Comparison of ENCODE assay signal across 23 cellular contexts in genomic region chr7:135713836-135714470, GRCh38. TPM values are rescaled to one million over a fixed set of nuclear protein-coding genes. Genes with fewer than 3 reads are reported as not detected.
A peak's percentile ranks its signal among the peaks of the same experiment; 100 is the strongest.
DNase-seq lines count a peak whose midpoint lies in the region; ATAC-seq and TF ChIP-seq lines count a peak whose summit lies in the region.
"Had no signal": no experiment of that assay in that cellular context is flagged by ENCODE, and none has a peak within 500 bp of the region (broad histone marks: within the 10 kb centered on the region; RNA-seq: fewer than 3 reads in every experiment).

No MANE protein-coding gene starts in this region.

- H3K4me3 Mint-ChIP-seq in immature natural killer cell = no peak overlapping the region
- H3K4me3 Mint-ChIP-seq: activated CD4-positive, alpha-beta memory T cell treated with anti-CD3 and anti-CD28 coated beads for 36 hours; activated naive CD8-positive, alpha-beta T cell treated with anti-CD3 and anti-CD28 coated beads for 36 hours had no signal

- H3K4me1 ChIP-seq in HUES6 (ENCODE audit: control insufficient read depth, insufficient read depth, low read length) (peaks cover 35% of the 10 kb centered on the region), adipocyte (ENCODE audit: control insufficient read depth, insufficient read depth, low read length) (peaks cover 11% of the 10 kb centered on the region), thoracic aorta (ENCODE audit: control insufficient read depth in 1 of 2, low read depth in 2 of 2) (peaks cover 22 to 49% of the 10 kb centered on the region in 2 donors)

- no peaks in the 10 kb centered on the region for H3K9me3 Mint-ChIP-seq in immature natural killer cell
- H3K9me3 Mint-ChIP-seq: activated CD4-positive, alpha-beta memory T cell treated with anti-CD3 and anti-CD28 coated beads for 36 hours; activated naive CD8-positive, alpha-beta T cell treated with anti-CD3 and anti-CD28 coated beads for 36 hours had no signal

- no peaks in the 10 kb centered on the region for H3K4me1 Mint-ChIP-seq in immature natural killer cell
- H3K4me1 Mint-ChIP-seq: activated naive CD8-positive, alpha-beta T cell treated with anti-CD3 and anti-CD28 coated beads for 36 hours had no signal

- H3K27ac ChIP-seq in HUES6 (ENCODE audit: low read depth, low read length) = no peak overlapping the region
- peak overlapping the region; percentile 75 to 82 for H3K27ac ChIP-seq in thoracic aorta
- H3K27ac ChIP-seq: cardiac muscle cell, suprapubic skin, VCaP had no signal

- H3K27ac Mint-ChIP-seq in immature natural killer cell = no peak overlapping the region
- H3K27ac Mint-ChIP-seq: activated CD4-positive, alpha-beta memory T cell treated with anti-CD3 and anti-CD28 coated beads for 36 hours; activated naive CD8-positive, alpha-beta T cell treated with anti-CD3 and anti-CD28 coated beads for 36 hours had no signal

- H3K27me3 Mint-ChIP-seq in immature natural killer cell (ENCODE audit: low read depth in 3 of 3) = peaks cover 0 to 6% (median 2%) of the 10 kb centered on the region in 3 donors

- H3K9ac ChIP-seq in HUES6 (ENCODE audit: low read length) (peak overlapping the region; percentile 39), adipocyte (ENCODE audit: low read length) (no peak overlapping the region)

- DNase-seq in adipocyte (ENCODE audit: low read depth) (peak; percentile 67), fibroblast of the conjunctiva (ENCODE audit: low read depth) (peak; percentile 10), thoracic aorta (ENCODE audit: low spot score) (no peak), immature natural killer cell (no peak)
- no peak for DNase-seq in activated CD4-positive, alpha-beta T cell treated with anti-CD3 and anti-CD28 coated beads for 48 hours
- DNase-seq: activated CD4-positive, alpha-beta memory T cell treated with anti-CD3 and anti-CD28 coated beads for 36 hours; activated naive CD8-positive, alpha-beta T cell treated with anti-CD3 and anti-CD28 coated beads for 36 hours; activated T-cell treated with anti-CD3 and anti-CD28 coated beads, Interleukin-2, amount 50 U/mL, for 1 hour; effector CD4-positive, alpha-beta T cell; KG1; left colon; NCI-H1105; NCI-H2171 had no signal

- H3K36me3 Mint-ChIP-seq in immature natural killer cell = no peaks in the 10 kb centered on the region
- H3K36me3 Mint-ChIP-seq: activated CD4-positive, alpha-beta memory T cell treated with anti-CD3 and anti-CD28 coated beads for 36 hours; activated naive CD8-positive, alpha-beta T cell treated with anti-CD3 and anti-CD28 coated beads for 36 hours had no signal

- H3K9me3 ChIP-seq in HUES6 (ENCODE audit: control insufficient read depth, insufficient read depth, low read depth, low read length) = no peaks in the 10 kb centered on the region
- H3K9me3 ChIP-seq in adipocyte (ENCODE audit: control insufficient read depth, low read length) = no peaks in the 10 kb centered on the region
- no peaks in the 10 kb centered on the region for H3K9me3 ChIP-seq in thoracic aorta
- H3K9me3 ChIP-seq: suprapubic skin had no signal

- H3K27me3 ChIP-seq in HUES6 (ENCODE audit: control insufficient read depth, insufficient read depth, low read length) = no peaks in the 10 kb centered on the region
- no peaks in the 10 kb centered on the region for H3K27me3 ChIP-seq in adipocyte (replicated peaks; ENCODE audit: control insufficient read depth, insufficient read depth, low read length)
- no peaks in the 10 kb centered on the region for H3K27me3 ChIP-seq in thoracic aorta (replicated peaks; ENCODE audit: insufficient read depth)
- H3K27me3 ChIP-seq: cardiac muscle cell, suprapubic skin had no signal

- ATAC-seq in thoracic aorta (ENCODE audit: insufficient number of reproducible peaks, low FRiP score, low read depth) (no peak), HG03108 (IDR thresholded peaks at IDR 0.05; ENCODE audit: unreplicated experiment) (no peak)
- ATAC-seq: left colon, sciatic nerve had no signal

- TF ChIP-seq CTCF in thoracic aorta (IDR thresholded peaks at IDR 0.05) = no peak

- H3K4me3 ChIP-seq in HUES6 (ENCODE audit: low read depth, low read length) (peak overlapping the region; percentile 11; the same call in 1 of the 2 replicates), adipocyte (ENCODE audit: low read length) (no peak overlapping the region), thoracic aorta (no peak overlapping the region)
- H3K4me3 ChIP-seq: cardiac muscle cell, suprapubic skin had no signal

- H3K36me3 ChIP-seq in HUES6 (ENCODE audit: control insufficient read depth, insufficient read depth, low read length) (no peaks in the 10 kb centered on the region), adipocyte (ENCODE audit: control insufficient read depth, insufficient read depth, low read length, severe bottlenecking) (no peaks in the 10 kb centered on the region), thoracic aorta (no peaks in the 10 kb centered on the region)
- H3K36me3 ChIP-seq: cardiac muscle cell, suprapubic skin had no signal

RNA-seq across cellular contexts. Expression of gene SLC13A4, which starts 14.0 kb away (rescaled TPM):
- total RNA-seq in thoracic aorta = 1 to 10 TPM; 2.0 to 2.1 TPM
- polyA plus RNA-seq in immature natural killer cell = not detected
- total RNA-seq: activated CD4-positive, alpha-beta memory T cell treated with anti-CD3 and anti-CD28 coated beads for 36 hours; activated naive CD8-positive, alpha-beta T cell treated with anti-CD3 and anti-CD28 coated beads for 36 hours; left colon; mucosa of gallbladder; T-helper 1 cell treated with Interleukin-12 subunit alpha and Interleukin-12 subunit beta and Interleukin-4 antibody, amounts not matched to agents 30 ng/mL and 1 ng/mL, for 36 hours had no signal

RNA-seq across cellular contexts. Expression of gene FAM180A, which starts 34.7 kb away (rescaled TPM):
- total RNA-seq in thoracic aorta = 100 to 1,000 TPM in 1 of 2 donors, 10 to 100 TPM in 1; 79.1 to 133 TPM
- not detected for polyA plus RNA-seq in immature natural killer cell
- total RNA-seq: activated CD4-positive, alpha-beta memory T cell treated with anti-CD3 and anti-CD28 coated beads for 36 hours; activated naive CD8-positive, alpha-beta T cell treated with anti-CD3 and anti-CD28 coated beads for 36 hours; cardiac muscle cell; frontal cortex; H7; T-helper 1 cell treated with Interleukin-12 subunit alpha and Interleukin-12 subunit beta and Interleukin-4 antibody, amounts not matched to agents 30 ng/mL and 1 ng/mL, for 36 hours had no signal
- polyA plus RNA-seq: cardiac muscle cell had no signal

RNA-seq across cellular contexts. Expression of gene STMP1, which starts 51.6 kb away (rescaled TPM):
- 10 to 100 TPM; 15.7 to 48.5 TPM for total RNA-seq in thoracic aorta
- polyA plus RNA-seq in immature natural killer cell = 10 to 100 TPM; 67.5 to 92.1 (median 74.8) TPM

Comparison
In these comparisons a context has a peak if more than half of its experiments do, and no peak if none do; other contexts are left out.
1. DNase-seq: peak in adipocyte (single experiment) and fibroblast of the conjunctiva (single experiment); none in thoracic aorta (single experiment), immature natural killer cell (0 of 3) and activated CD4-positive, alpha-beta T cell treated with anti-CD3 and anti-CD28 coated beads for 48 hours (single experiment).